12 cellular contexts compared by ENCODE assay signal in genomic region chr5:111071413-111071812, GRCh38. TPM values are rescaled to one million over a fixed set of nuclear protein-coding genes. Genes with fewer than 3 reads are reported as not detected.
DNase-seq lines count a peak whose midpoint lies in the region; ATAC-seq and TF ChIP-seq lines count a peak whose summit lies in the region.
"Had no signal": no experiment of that assay in that cellular context is flagged by ENCODE, and none has a peak within 500 bp of the region (broad histone marks: within the 10 kb centered on the region; RNA-seq: fewer than 3 reads in every experiment).

Gene TSLP (plus strand): TSS chr5:111071713. CDS start chr5:111071891, 178 bp downstream.

- peaks cover 76% of the 10 kb centered on the region for H3K27me3 Mint-ChIP-seq in dendritic cell treated with granulocyte-macrophage colony-stimulating factor and Interleukin-4, amounts not matched to agents 40 ng/mL and 50 ng/mL, for 4 days
- peaks cover 70 to 88% of the 10 kb centered on the region in 2 donors for H3K27me3 Mint-ChIP-seq in natural killer cell treated with Interleukin-12 subunit alpha and Interleukin-12 subunit beta and Interleukin-15 and Interleukin-18, amount 100 ng/mL, for 72 hours

- no peak for DNase-seq in BJ (ENCODE audit: low read depth)
- DNase-seq in natural killer cell treated with Interleukin-12 subunit alpha and Interleukin-12 subunit beta and Interleukin-15 and Interleukin-18, amount 100 ng/mL, for 72 hours (ENCODE audit: low spot score): no peak
- no peak for DNase-seq in HCEC 1CT
- DNase-seq in erythroblast (lab: John Stamatoyannopoulos, UW): no peak
- DNase-seq: cerebellar nuclear complex, GDM1, NCI-H226 had no signal

- H3K9me3 ChIP-seq in HUES6 (ENCODE audit: control insufficient read depth, insufficient read depth, low read depth, low read length): no peaks in the 10 kb centered on the region

- no peak within 1 kb of the TSS for H3K27ac Mint-ChIP-seq in dendritic cell treated with granulocyte-macrophage colony-stimulating factor and Interleukin-4, amounts not matched to agents 40 ng/mL and 50 ng/mL, for 4 days
- H3K27ac Mint-ChIP-seq in natural killer cell treated with Interleukin-12 subunit alpha and Interleukin-12 subunit beta and Interleukin-15 and Interleukin-18, amount 100 ng/mL, for 72 hours: no peak within 1 kb of the TSS

- CTCF ChIA-PET in BJ (lab: Yijun Ruan, JAX): no interaction called here

- H3K36me3 Mint-ChIP-seq in dendritic cell treated with granulocyte-macrophage colony-stimulating factor and Interleukin-4, amounts not matched to agents 40 ng/mL and 50 ng/mL, for 4 days (ENCODE audit: low read depth): peaks cover 7% of the 10 kb centered on the region
- peaks cover 13% of the 10 kb centered on the region for H3K36me3 Mint-ChIP-seq in natural killer cell treated with Interleukin-12 subunit alpha and Interleukin-12 subunit beta and Interleukin-15 and Interleukin-18, amount 100 ng/mL, for 72 hours

- H3K36me3 ChIP-seq in BJ (ENCODE audit: control insufficient read depth, insufficient read depth, low read length): no peaks in the 10 kb centered on the region
- no peaks in the 10 kb centered on the region for H3K36me3 ChIP-seq in HUES6 (ENCODE audit: control insufficient read depth, insufficient read depth, low read length)

- no peaks in the 10 kb centered on the region for H3K9me3 Mint-ChIP-seq in dendritic cell treated with granulocyte-macrophage colony-stimulating factor and Interleukin-4, amounts not matched to agents 40 ng/mL and 50 ng/mL, for 4 days
- no peaks in the 10 kb centered on the region for H3K9me3 Mint-ChIP-seq in natural killer cell treated with Interleukin-12 subunit alpha and Interleukin-12 subunit beta and Interleukin-15 and Interleukin-18, amount 100 ng/mL, for 72 hours

- no peak for TF ChIP-seq POLR2A in erythroblast (IDR thresholded peaks at IDR 0.05; ENCODE audit: low read length)

- H3K27me3 ChIP-seq in BJ (ENCODE audit: control insufficient read depth, insufficient read depth, low read length): peaks cover 20% of the 10 kb centered on the region
- peaks cover 76% of the 10 kb centered on the region for H3K27me3 ChIP-seq in HUES6 (ENCODE audit: control insufficient read depth, insufficient read depth, low read length)

- TF ChIP-seq CTCF in BJ (IDR thresholded peaks at IDR 0.05; ENCODE audit: insufficient read depth, low read depth, low read length): no peak

- intact Hi-C loops in dendritic cell treated with granulocyte-macrophage colony-stimulating factor and Interleukin-4, amounts not matched to agents 40 ng/mL and 50 ng/mL, for 4 days (cut with micrococcal nuclease): no loop called here

- POLR2A ChIA-PET in BJ (lab: Charles Lee): no interaction called here

- H3K4me3 Mint-ChIP-seq in dendritic cell treated with granulocyte-macrophage colony-stimulating factor and Interleukin-4, amounts not matched to agents 40 ng/mL and 50 ng/mL, for 4 days: peak within 1 kb of the TSS; percentile 96
- peak within 1 kb of the TSS; percentile 85 for H3K4me3 Mint-ChIP-seq in natural killer cell treated with Interleukin-12 subunit alpha and Interleukin-12 subunit beta and Interleukin-15 and Interleukin-18, amount 100 ng/mL, for 72 hours

- no peak within 1 kb of the TSS for H3K9ac ChIP-seq in HUES6 (ENCODE audit: low read length)

- peaks cover 10% of the 10 kb centered on the region; the same call in 1 of the 2 replicates for H3K4me1 ChIP-seq in HUES6 (ENCODE audit: control insufficient read depth, insufficient read depth, low read length)

- H3K27ac ChIP-seq in HUES6 (ENCODE audit: low read depth, low read length): no peak within 1 kb of the TSS

- no peak for ATAC-seq in natural killer cell treated with Interleukin-12 subunit alpha and Interleukin-12 subunit beta and Interleukin-15 and Interleukin-18, amount 100 ng/mL, for 72 hours
- ATAC-seq in GM21576 (IDR thresholded peaks at IDR 0.05; ENCODE audit: unreplicated experiment): no peak
- ATAC-seq in GM21786 (IDR thresholded peaks at IDR 0.05; ENCODE audit: unreplicated experiment): no peak
- ATAC-seq: left colon had no signal

- H3K4me1 Mint-ChIP-seq in dendritic cell treated with granulocyte-macrophage colony-stimulating factor and Interleukin-4, amounts not matched to agents 40 ng/mL and 50 ng/mL, for 4 days (ENCODE audit: low read depth): peaks cover 38% of the 10 kb centered on the region
- peaks cover 5 to 7% of the 10 kb centered on the region in 2 donors for H3K4me1 Mint-ChIP-seq in natural killer cell treated with Interleukin-12 subunit alpha and Interleukin-12 subunit beta and Interleukin-15 and Interleukin-18, amount 100 ng/mL, for 72 hours (ENCODE audit: low read depth in 2 of 2)

- H3K4me3 ChIP-seq in BJ (ENCODE audit: low read depth, low read length): 0 out of 2 replicates have a peak within 1 kb of the TSS, but pooled peaks have one; percentile 12
- peak within 1 kb of the TSS; percentile 72 for H3K4me3 ChIP-seq in HUES6 (ENCODE audit: low read depth, low read length)

RNA-seq across cellular contexts. Expression of gene TSLP, which starts in this region (rescaled TPM):
- polyA plus RNA-seq in BJ (2011; rRNA removed): 0.05 and 0.22 TPM in 2 replicates
- polyA minus RNA-seq in BJ (2011; rRNA and poly(A)+ RNA removed): 0.15 and 0.24 TPM in 2 replicates
- total RNA-seq in natural killer cell treated with Interleukin-12 subunit alpha and Interleukin-12 subunit beta and Interleukin-15 and Interleukin-18, amount 100 ng/mL, for 72 hours: not detected
